Comparison of ENCODE assay signal across 2 cellular contexts in the genomic region with DNA sequence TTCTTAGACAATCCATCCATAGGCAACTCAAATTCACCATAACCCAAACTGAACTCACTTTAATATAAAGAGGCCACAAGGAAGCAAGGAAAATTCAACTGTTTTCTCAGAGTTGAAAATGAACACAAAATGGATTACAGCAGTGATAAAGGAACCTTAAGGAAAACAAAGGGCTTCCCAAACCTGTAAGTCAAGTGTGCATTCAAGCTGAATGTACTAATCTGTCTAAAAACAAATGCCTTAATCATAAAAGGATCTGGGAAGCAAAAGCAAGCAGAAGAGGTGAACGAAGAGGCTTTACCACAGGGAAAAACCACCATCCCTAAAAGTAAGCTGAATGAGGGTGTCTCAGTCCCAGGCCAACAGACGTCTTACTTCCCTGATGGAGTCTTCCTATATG.
TF ChIP-seq lines count a peak whose summit lies in the region.

No MANE protein-coding gene starts in this region.

TF ChIP-seq in WTC11, 78 proteins besides CTCF, POLR2A, EP300 and RAD21 (continued from another document):
- no peak for TF ChIP-seq GABPB1 (CRISPR knock-in tag; IDR thresholded peaks at IDR 0.05)
- TF ChIP-seq CREB1 (CRISPR knock-in tag; IDR thresholded peaks at IDR 0.05): no peak
- TF ChIP-seq SMAD3 (CRISPR knock-in tag; IDR thresholded peaks at IDR 0.05; ENCODE audit: borderline replicate concordance): no peak
TF ChIP-seq in WTC11: peak in this region for 0.

TF ChIP-seq in SK-N-SH treated with all-trans-retinoic acid at 6 μM for 48 hours, 23 proteins besides CTCF, POLR2A, EP300 and RAD21 (continued from another document):
- no peak for TF ChIP-seq POU6F1 (CRISPR knock-in tag; IDR thresholded peaks at IDR 0.05; ENCODE audit: borderline replicate concordance, low read depth)
- no peak for TF ChIP-seq ZNF70 (CRISPR knock-in tag; IDR thresholded peaks at IDR 0.05)
- no peak for TF ChIP-seq ZNF565 (CRISPR knock-in tag; conservative IDR thresholded peaks at IDR 0.05; ENCODE audit: low read depth)
- no peak for TF ChIP-seq ZFP3 (CRISPR knock-in tag; IDR thresholded peaks at IDR 0.05)
- TF ChIP-seq GLIS3 (CRISPR knock-in tag; IDR thresholded peaks at IDR 0.05): no peak
- TF ChIP-seq RARB (CRISPR knock-in tag; IDR thresholded peaks at IDR 0.05): no peak
- TF ChIP-seq TOX (CRISPR knock-in tag; IDR thresholded peaks at IDR 0.05; ENCODE audit: borderline replicate concordance): no peak
- TF ChIP-seq SNAI2 (CRISPR knock-in tag; IDR thresholded peaks at IDR 0.05): no peak
TF ChIP-seq in SK-N-SH treated with all-trans-retinoic acid at 6 μM for 48 hours: peak in this region for 0.
